In the genomic region with DNA sequence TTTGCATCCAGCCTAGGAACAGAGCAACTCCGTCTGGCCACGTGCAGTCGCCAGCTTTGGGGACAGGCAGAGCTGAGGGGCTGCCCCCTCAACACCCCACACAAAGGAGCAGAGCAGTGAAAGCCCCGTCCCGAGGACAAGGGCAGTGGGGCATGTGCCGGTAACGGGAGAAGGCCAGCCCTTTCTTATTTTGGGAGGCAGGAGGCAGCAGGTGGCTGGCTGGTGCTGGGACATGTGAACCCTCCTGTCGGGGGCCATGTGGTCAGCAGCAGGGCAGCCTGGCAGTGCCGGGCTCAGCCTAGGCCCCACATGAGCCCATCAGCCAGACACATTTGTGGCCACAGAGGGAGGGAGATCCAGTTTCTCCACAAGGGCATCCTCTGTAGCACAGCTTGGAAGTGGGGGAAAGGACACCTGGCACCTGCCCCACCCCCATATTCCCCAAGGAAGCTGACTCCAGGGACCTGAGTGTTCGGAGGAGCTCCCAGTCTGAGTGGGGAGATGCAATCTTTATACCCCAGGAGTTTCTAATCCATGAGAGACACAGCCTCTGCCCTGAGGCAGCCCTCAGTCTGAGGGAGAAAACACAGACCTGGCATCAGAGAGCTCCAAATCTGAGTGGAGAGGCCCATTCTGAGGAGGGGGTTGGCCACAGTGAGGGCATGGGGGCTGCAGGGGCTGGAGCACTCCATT, we compare ENCODE assay signal across 15 cellular contexts.
DNase-seq lines count a peak whose midpoint lies in the region; ATAC-seq, FAIRE-seq and TF ChIP-seq lines count a peak whose summit lies in the region.
"Had no signal": no experiment of that assay in that cellular context is flagged by ENCODE, and none has a peak within 500 bp of the region (broad histone marks: within the 10 kb centered on the region; RNA-seq: fewer than 3 reads in every experiment).

No MANE protein-coding gene starts in this region.

- H3K9me3 ChIP-seq in A549 (no peaks in the 10 kb centered on the region), body of pancreas (no peaks in the 10 kb centered on the region), mucosa of rectum (ENCODE audit: control insufficient read depth in 2 of 2, low read length in 2 of 2) (no peaks in the 10 kb centered on the region), stomach (no peaks in the 10 kb centered on the region)
- H3K9me3 ChIP-seq: ovary had no signal

- DNase-seq in A549 (ENCODE audit: low read depth in 1 of 2, low spot score in 1 of 2) (no peak), H7 (peak; percentile 32), body of pancreas (no peak), hepatic stellate cell (ENCODE audit: low spot score) (no peak), stomach (no peak)
- DNase-seq in activated T-cell treated with anti-CD3 and anti-CD28 coated beads, Interleukin-2, amount 50 U/mL, for 4 hours = no peak
- DNase-seq: activated CD4-positive, alpha-beta T cell treated with anti-CD3 and anti-CD28 coated beads for 36 hours; activated T-cell treated with anti-CD3 and anti-CD28 coated beads, Interleukin-2, amount 50 U/mL, for 24 hours; DMS79; NCI-H1048; NCI-H446 treated with DMSO at 0.1 percent for 48 hours; T-helper 2 cell had no signal

- TF ChIP-seq POLR2A in A549 (IDR thresholded peaks at IDR 0.05; ENCODE audit: low read length) (no peak), body of pancreas (IDR thresholded peaks at IDR 0.05) (no peak), stomach (IDR thresholded peaks at IDR 0.05) (no peak)

- no peak for TF ChIP-seq RAD21 in A549 (conservative IDR thresholded peaks at IDR 0.05 in 1 of 2, IDR thresholded peaks at IDR 0.05 in 1 of 2)

- H3K36me3 ChIP-seq in H7 (replicated peaks; ENCODE audit: control insufficient read depth, insufficient read depth, low read length) (no peaks in the 10 kb centered on the region), body of pancreas (replicated peaks in 1 of 2; ENCODE audit: insufficient read depth in 1 of 2, low read depth in 2 of 2) (no peaks in the 10 kb centered on the region), mucosa of rectum (ENCODE audit: control insufficient read depth in 2 of 2, insufficient read depth in 2 of 2, low read length in 2 of 2) (no peaks in the 10 kb centered on the region), stomach (no peaks in the 10 kb centered on the region)
- H3K36me3 ChIP-seq: ovary had no signal

- CTCF ChIA-PET in A549 (lab: Yijun Ruan, JAX) = interaction anchor here (1.0 to 2.4 kb wide), 3 partner anchors 10 to 89 kb away, joined by 3 to 7 read pairs (median 6); no protein-coding TSS in a partner anchor

- H3K4me2 ChIP-seq in A549 = peak overlapping the region; percentile 56

- WGBS in A549 (ENCODE audit: missing lambda C conversion rate) = 88% methylated on average over 1 of the region's 10 CpGs
- WGBS in body of pancreas, 2 donors = 55 to 86% methylated on average over 2 to 10 of the region's 10 CpGs
- WGBS in stomach, 5 donors = 84 to 89% (median 85%) methylated on average over 8 to 10 of the region's 10 CpGs

- no peaks in the 10 kb centered on the region for H3K4me1 Mint-ChIP-seq in activated T-cell treated with anti-CD3 and anti-CD28 coated beads, Interleukin-2, amount 50 U/mL, for 4 hours (ENCODE audit: low read depth)
- H3K4me1 Mint-ChIP-seq: activated CD4-positive, alpha-beta T cell treated with anti-CD3 and anti-CD28 coated beads for 36 hours had no signal

- no peaks in the 10 kb centered on the region for H3K27me3 ChIP-seq in H7 (ENCODE audit: control insufficient read depth, insufficient read depth, low read length)
- no peaks in the 10 kb centered on the region for H3K27me3 ChIP-seq in body of pancreas
- H3K27me3 ChIP-seq in mucosa of rectum (ENCODE audit: control insufficient read depth in 2 of 2, insufficient read depth in 2 of 2, low read length in 2 of 2) = no peaks in the 10 kb centered on the region
- no peaks in the 10 kb centered on the region for H3K27me3 ChIP-seq in stomach
- H3K27me3 ChIP-seq: ovary had no signal

- H3K4me3 ChIP-seq in A549 = no peak overlapping the region
- H3K4me3 ChIP-seq in H7 (ENCODE audit: insufficient read depth, low read depth, low read length) = no peak overlapping the region
- H3K4me3 ChIP-seq in body of pancreas = no peak overlapping the region
- H3K4me3 ChIP-seq in mucosa of rectum (ENCODE audit: low read length in 2 of 2) = no peak overlapping the region
- H3K4me3 ChIP-seq in stomach = no peak overlapping the region
- H3K4me3 ChIP-seq: ovary had no signal

- POLR2A ChIA-PET in A549 (lab: Yijun Ruan, JAX) = interaction anchor here (1.9 kb wide), 1 partner anchor 220 kb away, joined by 6 read pairs; the partner anchor contains the start of gene VEGFA

- H3K36me3 Mint-ChIP-seq in activated T-cell treated with anti-CD3 and anti-CD28 coated beads, Interleukin-2, amount 50 U/mL, for 4 hours (ENCODE audit: insufficient read depth) = no peaks in the 10 kb centered on the region

- ATAC-seq in A549 = no peak; a peak in 1 of 6 replicates
- no peak for ATAC-seq in body of pancreas
- no peak for ATAC-seq in activated T-cell treated with anti-CD3 and anti-CD28 coated beads, Interleukin-2, amount 50 U/mL, for 4 hours
- ATAC-seq in HG02884 (IDR thresholded peaks at IDR 0.05; ENCODE audit: unreplicated experiment) = no peak
- ATAC-seq: activated CD4-positive, alpha-beta T cell treated with anti-CD3 and anti-CD28 coated beads for 36 hours had no signal

- no peak for FAIRE-seq in A549 (lab: Jason Lieb, UNC)

- H3K9me3 Mint-ChIP-seq in activated T-cell treated with anti-CD3 and anti-CD28 coated beads, Interleukin-2, amount 50 U/mL, for 4 hours = no peaks in the 10 kb centered on the region
- H3K9me3 Mint-ChIP-seq: activated T-cell treated with anti-CD3 and anti-CD28 coated beads, Interleukin-2, amount 50 U/mL, for 24 hours had no signal

- H3K4me3 Mint-ChIP-seq in activated T-cell treated with anti-CD3 and anti-CD28 coated beads, Interleukin-2, amount 50 U/mL, for 4 hours = no peak overlapping the region
- H3K4me3 Mint-ChIP-seq: activated CD4-positive, alpha-beta T cell treated with anti-CD3 and anti-CD28 coated beads for 36 hours; activated T-cell treated with anti-CD3 and anti-CD28 coated beads, Interleukin-2, amount 50 U/mL, for 24 hours had no signal

- TF ChIP-seq CTCF in A549 (IDR thresholded peaks at IDR 0.05) (no peak), body of pancreas (IDR thresholded peaks at IDR 0.05) (no peak), stomach (IDR thresholded peaks at IDR 0.05) (no peak)

- TF ChIP-seq EP300 in A549 (IDR thresholded peaks at IDR 0.05) = no peak
- no peak for TF ChIP-seq EP300 in stomach (IDR thresholded peaks at IDR 0.05)

- intact Hi-C loops in body of pancreas (cut with DNase I) (no loop called here), stomach (cut with DNase I; ENCODE audit: low total_unique reads) (no loop called here)

- H3K4me1 ChIP-seq in A549 = peaks cover 51% of the 10 kb centered on the region
- peaks cover 76% of the 10 kb centered on the region for H3K4me1 ChIP-seq in body of pancreas
- peaks cover 11 to 15% of the 10 kb centered on the region in 2 donors for H3K4me1 ChIP-seq in mucosa of rectum (ENCODE audit: control insufficient read depth in 2 of 2, insufficient read depth in 2 of 2, low read length in 2 of 2)
- peaks cover 19 to 36% (median 31%) of the 10 kb centered on the region in 4 donors for H3K4me1 ChIP-seq in stomach

- peaks cover 2% of the 10 kb centered on the region for H3K27me3 Mint-ChIP-seq in activated T-cell treated with anti-CD3 and anti-CD28 coated beads, Interleukin-2, amount 50 U/mL, for 4 hours (ENCODE audit: low read depth)
- H3K27me3 Mint-ChIP-seq: activated CD4-positive, alpha-beta T cell treated with anti-CD3 and anti-CD28 coated beads for 36 hours had no signal

- no peak overlapping the region for H3K9ac ChIP-seq in mucosa of rectum (ENCODE audit: low read depth in 1 of 2, low read length in 2 of 2)

- peak overlapping the region; percentile 72 to 86 for H3K27ac ChIP-seq in A549
- peak overlapping the region in 3 of 4 donors; percentile 55 to 73 (median 63) for H3K27ac ChIP-seq in body of pancreas
- H3K27ac ChIP-seq in mucosa of rectum (ENCODE audit: low read depth in 2 of 2, low read length in 2 of 2) = peak overlapping the region; percentile 34 to 64
- peak overlapping the region in 1 of 5 donors; percentile 56 for H3K27ac ChIP-seq in stomach
- H3K27ac ChIP-seq: ovary had no signal

TF ChIP-seq in A549, 52 proteins besides CTCF, POLR2A, EP300 and RAD21 (continues in another document):
- no peak for TF ChIP-seq HOXB13 (CRISPR knock-in tag; IDR thresholded peaks at IDR 0.05; ENCODE audit: low read depth)
- no peak for TF ChIP-seq HOXA7 (CRISPR knock-in tag; IDR thresholded peaks at IDR 0.05)
- TF ChIP-seq MYC (IDR thresholded peaks at IDR 0.05; ENCODE audit: borderline replicate concordance, low read length) = no peak
- TF ChIP-seq, protein P1, sequence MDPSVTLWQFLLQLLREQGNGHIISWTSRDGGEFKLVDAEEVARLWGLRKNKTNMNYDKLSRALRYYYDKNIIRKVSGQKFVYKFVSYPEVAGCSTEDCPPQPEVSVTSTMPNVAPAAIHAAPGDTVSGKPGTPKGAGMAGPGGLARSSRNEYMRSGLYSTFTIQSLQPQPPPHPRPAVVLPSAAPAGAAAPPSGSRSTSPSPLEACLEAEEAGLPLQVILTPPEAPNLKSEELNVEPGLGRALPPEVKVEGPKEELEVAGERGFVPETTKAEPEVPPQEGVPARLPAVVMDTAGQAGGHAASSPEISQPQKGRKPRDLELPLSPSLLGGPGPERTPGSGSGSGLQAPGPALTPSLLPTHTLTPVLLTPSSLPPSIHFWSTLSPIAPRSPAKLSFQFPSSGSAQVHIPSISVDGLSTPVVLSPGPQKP (IDR thresholded peaks at IDR 0.05; ENCODE audit: low read depth, low read length) = no peak
- TF ChIP-seq, protein P2, sequence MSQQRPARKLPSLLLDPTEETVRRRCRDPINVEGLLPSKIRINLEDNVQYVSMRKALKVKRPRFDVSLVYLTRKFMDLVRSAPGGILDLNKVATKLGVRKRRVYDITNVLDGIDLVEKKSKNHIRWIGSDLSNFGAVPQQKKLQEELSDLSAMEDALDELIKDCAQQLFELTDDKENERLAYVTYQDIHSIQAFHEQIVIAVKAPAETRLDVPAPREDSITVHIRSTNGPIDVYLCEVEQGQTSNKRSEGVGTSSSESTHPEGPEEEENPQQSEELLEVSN (IDR thresholded peaks at IDR 0.05; ENCODE audit: borderline replicate concordance, low read depth) = no peak
- no peak for TF ChIP-seq USF2 (IDR thresholded peaks at IDR 0.05)
- TF ChIP-seq RCOR1 (IDR thresholded peaks at IDR 0.05; ENCODE audit: low read depth, low read length) = no peak
- TF ChIP-seq TFCP2L1 (CRISPR knock-in tag; IDR thresholded peaks at IDR 0.05) = no peak
- TF ChIP-seq MAZ (IDR thresholded peaks at IDR 0.05; ENCODE audit: borderline replicate concordance, low read depth, low read length) = no peak
- TF ChIP-seq NPAS2 (CRISPR knock-in tag; IDR thresholded peaks at IDR 0.05; ENCODE audit: borderline replicate concordance) = no peak
